In the genomic region with DNA sequence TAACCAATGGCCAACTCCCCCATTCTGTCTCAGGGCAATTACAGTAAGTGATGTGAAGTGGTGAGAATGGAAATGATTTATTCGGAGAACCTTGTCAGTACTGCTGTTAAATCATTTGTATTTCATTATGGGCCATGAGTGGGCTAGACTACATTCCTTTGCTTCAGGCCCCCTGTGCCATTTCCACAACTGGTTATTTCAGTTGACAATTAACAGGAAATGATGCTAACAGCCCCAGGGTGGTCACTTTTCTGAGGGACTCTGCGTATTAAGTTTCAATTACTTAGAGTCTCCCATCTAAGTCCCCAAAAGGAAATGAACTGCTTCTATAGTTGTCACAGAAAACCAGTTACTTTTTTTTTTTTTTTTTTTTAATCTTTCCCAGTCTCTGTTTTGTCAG, we compare ENCODE assay signal across 16 cellular contexts.
"Had no signal": no experiment of that assay in that cellular context is flagged by ENCODE, and none has a peak within 500 bp of the region (broad histone marks: within the 10 kb centered on the region; RNA-seq: fewer than 3 reads in every experiment).

No MANE protein-coding gene starts in this region.

- H3K9me3 ChIP-seq: gastrocnemius medialis, tibial artery, vagina had no signal

- H3K27ac ChIP-seq: gastrocnemius medialis, parathyroid adenoma, tibial artery, vagina had no signal

- H3K27ac Mint-ChIP-seq: activated CD4-positive, alpha-beta memory T cell treated with anti-CD3 and anti-CD28 coated beads for 36 hours; dendritic cell treated with granulocyte-macrophage colony-stimulating factor and Interleukin-4, amounts not matched to agents 40 ng/mL and 50 ng/mL, for 4 days; stimulated activated naive B cell treated with anti-CD40 and anti-IgM and Interleukin-4, amounts not matched to agents 10 μg/mL and 1 μg/mL and 100 μg/mL, for 72 hours had no signal

- H3K4me1 Mint-ChIP-seq: stimulated activated naive B cell treated with anti-CD40 and anti-IgM and Interleukin-4, amounts not matched to agents 10 μg/mL and 1 μg/mL and 100 μg/mL, for 72 hours had no signal

- DNase-seq: activated CD4-positive, alpha-beta memory T cell treated with anti-CD3 and anti-CD28 coated beads for 36 hours; activated CD4-positive, alpha-beta T cell treated with anti-CD3 and anti-CD28 coated beads for 1 hour; activated CD8-positive, alpha-beta memory T cell treated with anti-CD3 and anti-CD28 coated beads, Interleukin-2, amount 50 U/mL, for 4 hours; activated gamma-delta T cell; cerebellar nuclear complex; effector memory CD4-positive, alpha-beta T cell; stimulated activated CD4-positive, alpha-beta T cell treated with anti-CD3 and anti-CD28 coated beads, Interleukin-2, amount 100 ng/mL, for 48 hours; stimulated activated naive B cell treated with anti-CD40 and anti-IgM and Interleukin-4, amounts not matched to agents 10 μg/mL and 1 μg/mL and 100 μg/mL, for 72 hours had no signal

- H3K79me2 ChIP-seq: parathyroid adenoma had no signal

- H3K4me3 Mint-ChIP-seq: activated CD4-positive, alpha-beta memory T cell treated with anti-CD3 and anti-CD28 coated beads for 36 hours; dendritic cell treated with granulocyte-macrophage colony-stimulating factor and Interleukin-4, amounts not matched to agents 40 ng/mL and 50 ng/mL, for 4 days; stimulated activated naive B cell treated with anti-CD40 and anti-IgM and Interleukin-4, amounts not matched to agents 10 μg/mL and 1 μg/mL and 100 μg/mL, for 72 hours had no signal

- H3K27me3 ChIP-seq: gastrocnemius medialis, tibial artery, vagina had no signal

- ATAC-seq: activated T-cell treated with anti-CD3 and anti-CD28 coated beads, Interleukin-2, amount 50 U/mL, for 72 hours; stimulated activated naive B cell treated with anti-CD40 and anti-IgM and Interleukin-4, amounts not matched to agents 10 μg/mL and 1 μg/mL and 100 μg/mL, for 72 hours had no signal

- H3K36me3 ChIP-seq: gastrocnemius medialis, heart left ventricle, tibial artery, vagina had no signal

- H2AFZ ChIP-seq: parathyroid adenoma had no signal

- H3K9me3 Mint-ChIP-seq: activated CD4-positive, alpha-beta memory T cell treated with anti-CD3 and anti-CD28 coated beads for 36 hours had no signal

- H3K9ac ChIP-seq: parathyroid adenoma had no signal

- H3K36me3 Mint-ChIP-seq: activated CD4-positive, alpha-beta memory T cell treated with anti-CD3 and anti-CD28 coated beads for 36 hours; activated naive CD4-positive, alpha-beta T cell treated with anti-CD3 and anti-CD28 coated beads, Interleukin-2, amount 50 U/mL, for 72 hours; stimulated activated naive B cell treated with anti-CD40 and anti-IgM and Interleukin-4, amounts not matched to agents 10 μg/mL and 1 μg/mL and 100 μg/mL, for 72 hours had no signal

- H3K4me3 ChIP-seq: gastrocnemius medialis, heart left ventricle, tibial artery, vagina had no signal

- H3K4me1 ChIP-seq: parathyroid adenoma had no signal

- H3K27me3 Mint-ChIP-seq: activated CD4-positive, alpha-beta memory T cell treated with anti-CD3 and anti-CD28 coated beads for 36 hours; stimulated activated naive B cell treated with anti-CD40 and anti-IgM and Interleukin-4, amounts not matched to agents 10 μg/mL and 1 μg/mL and 100 μg/mL, for 72 hours had no signal
